35 cellular contexts compared by ENCODE assay signal in genomic region chr15:42150246-42150970, GRCh38. TPM values are rescaled to one million over a fixed set of nuclear protein-coding genes. Genes with fewer than 3 reads are reported as not detected.
DNase-seq lines count a peak whose midpoint lies in the region; ATAC-seq and TF ChIP-seq lines count a peak whose summit lies in the region.
"Had no signal": no experiment of that assay in that cellular context is flagged by ENCODE, and none has a peak within 500 bp of the region (broad histone marks: within the 10 kb centered on the region; RNA-seq: fewer than 3 reads in every experiment).

No MANE protein-coding gene starts in this region.

- H3K27ac ChIP-seq in left lung (no peak overlapping the region), suprapubic skin (no peak overlapping the region)
- H3K27ac ChIP-seq: A549, heart left ventricle, PC-9, prostate gland, thoracic aorta, vagina, WERI-Rb-1 had no signal

- TF ChIP-seq CTCF in left lung (IDR thresholded peaks at IDR 0.05) (no peak), suprapubic skin (IDR thresholded peaks at IDR 0.05) (no peak)

- H3K27me3 Mint-ChIP-seq in activated naive CD4-positive, alpha-beta T cell treated with anti-CD3 and anti-CD28 coated beads, Interleukin-2, amount 10 ng/mL, durations not matched to agents 7 days and 5 days, result peaks cover 2% of the 10 kb centered on the region
- H3K27me3 Mint-ChIP-seq in activated naive CD4-positive, alpha-beta T cell treated with anti-CD3 and anti-CD28 coated beads for 36 hours (ENCODE audit: low read depth), result no peaks in the 10 kb centered on the region
- H3K27me3 Mint-ChIP-seq: B cell had no signal

- TF ChIP-seq POLR2A in suprapubic skin (IDR thresholded peaks at IDR 0.05), result no peak

- no peaks in the 10 kb centered on the region for H3K36me3 Mint-ChIP-seq in activated naive CD4-positive, alpha-beta T cell treated with anti-CD3 and anti-CD28 coated beads, Interleukin-2, amount 10 ng/mL, durations not matched to agents 7 days and 5 days
- no peaks in the 10 kb centered on the region for H3K36me3 Mint-ChIP-seq in activated naive CD4-positive, alpha-beta T cell treated with anti-CD3 and anti-CD28 coated beads for 36 hours (ENCODE audit: low read depth)
- H3K36me3 Mint-ChIP-seq: memory B cell had no signal

- H3K4me1 ChIP-seq in left lung, result peaks cover 4 to 7% of the 10 kb centered on the region in 2 donors
- H3K4me1 ChIP-seq in suprapubic skin, result peaks cover 49% of the 10 kb centered on the region
- H3K4me1 ChIP-seq: A549, HAP-1 had no signal

- ATAC-seq in left lung, result peak; percentile 2
- ATAC-seq: heart left ventricle had no signal

- H3K36me3 ChIP-seq in left lung (no peaks in the 10 kb centered on the region), suprapubic skin (no peaks in the 10 kb centered on the region)
- H3K36me3 ChIP-seq: HAP-1, heart left ventricle, prostate gland, thoracic aorta, vagina, WERI-Rb-1 had no signal

- H3K4me3 ChIP-seq in left lung (no peak overlapping the region), suprapubic skin (no peak overlapping the region)
- H3K4me3 ChIP-seq: A549, HAP-1, heart left ventricle, PC-9, prostate gland, thoracic aorta, vagina had no signal

- DNase-seq in activated naive CD4-positive, alpha-beta T cell treated with anti-CD3 and anti-CD28 coated beads, Interleukin-2, amount 10 ng/mL, durations not matched to agents 7 days and 5 days, result peak; percentile 3
- no peak for DNase-seq in activated naive CD4-positive, alpha-beta T cell treated with anti-CD3 and anti-CD28 coated beads for 36 hours
- DNase-seq in NCI-H69 (lab: John Stamatoyannopoulos, UW), result peak; percentile 32
- DNase-seq in left lung, result no peak
- DNase-seq in suprapubic skin (ENCODE audit: low spot score in 2 of 2), result peak; percentile 44 to 66
- DNase-seq in cerebellar cortex (ENCODE audit: low spot score), result no peak
- no peak for DNase-seq in COR-L47 (lab: John Stamatoyannopoulos, UW)
- no peak for DNase-seq in CD1c-positive myeloid dendritic cell (ENCODE audit: extremely low spot score)
- DNase-seq: activated CD4-positive, alpha-beta T cell treated with anti-CD3 and anti-CD28 coated beads for 48 hours; activated CD8-positive, alpha-beta memory T cell treated with anti-CD3 and anti-CD28 coated beads for 24 hours; activated gamma-delta T cell; DMS53; effector CD8-positive, alpha-beta T cell; GDM1; heart left ventricle; KG1; MM.1S; NCI-H1436; NCI-H510A treated with DMSO at 0.1 percent for 48 hours; NK-92 treated with Interleukin-12 subunit alpha and Interleukin-12 subunit beta, amount 100 ng/mL, for 24 hours; PC-9; SIG-M5; stimulated activated CD4-positive, alpha-beta T cell treated with anti-CD3 and anti-CD28 coated beads, Interleukin-15, amount 100 ng/mL, for 24 hours; stimulated activated naive CD4-positive, alpha-beta T cell; T1000; WERI-Rb-1 had no signal

- no peak for TF ChIP-seq EP300 in suprapubic skin (IDR thresholded peaks at IDR 0.05)

- H3K4me1 Mint-ChIP-seq in activated naive CD4-positive, alpha-beta T cell treated with anti-CD3 and anti-CD28 coated beads, Interleukin-2, amount 10 ng/mL, durations not matched to agents 7 days and 5 days, result no peaks in the 10 kb centered on the region
- no peaks in the 10 kb centered on the region for H3K4me1 Mint-ChIP-seq in activated naive CD4-positive, alpha-beta T cell treated with anti-CD3 and anti-CD28 coated beads for 36 hours (ENCODE audit: low read depth)
- H3K4me1 Mint-ChIP-seq: B cell, memory B cell had no signal

- no peaks in the 10 kb centered on the region for H3K9me3 ChIP-seq in left lung
- H3K9me3 ChIP-seq in suprapubic skin, result no peaks in the 10 kb centered on the region
- H3K9me3 ChIP-seq: A549, HAP-1, heart left ventricle, prostate gland, thoracic aorta, vagina had no signal

- H3K27me3 ChIP-seq in left lung, result no peaks in the 10 kb centered on the region
- no peaks in the 10 kb centered on the region for H3K27me3 ChIP-seq in suprapubic skin
- H3K27me3 ChIP-seq: heart left ventricle, vagina had no signal

- H3K9me3 Mint-ChIP-seq in activated naive CD4-positive, alpha-beta T cell treated with anti-CD3 and anti-CD28 coated beads, Interleukin-2, amount 10 ng/mL, durations not matched to agents 7 days and 5 days, result no peaks in the 10 kb centered on the region
- H3K9me3 Mint-ChIP-seq in activated naive CD4-positive, alpha-beta T cell treated with anti-CD3 and anti-CD28 coated beads for 36 hours, result no peaks in the 10 kb centered on the region
- H3K9me3 Mint-ChIP-seq: memory B cell had no signal

- WGBS in suprapubic skin, result 54% methylated on average over 8 of the region's 15 CpGs

- H3K27ac Mint-ChIP-seq in activated naive CD4-positive, alpha-beta T cell treated with anti-CD3 and anti-CD28 coated beads, Interleukin-2, amount 10 ng/mL, durations not matched to agents 7 days and 5 days, result no peak overlapping the region
- no peak overlapping the region for H3K27ac Mint-ChIP-seq in activated naive CD4-positive, alpha-beta T cell treated with anti-CD3 and anti-CD28 coated beads for 36 hours
- H3K27ac Mint-ChIP-seq: B cell, memory B cell had no signal

- intact Hi-C loops in activated naive CD4-positive, alpha-beta T cell treated with anti-CD3 and anti-CD28 coated beads for 36 hours (cut with micrococcal nuclease), result no loop called here
- intact Hi-C loops in left lung (cut with DNase I), result no loop called here

- no peak overlapping the region for H3K4me3 Mint-ChIP-seq in activated naive CD4-positive, alpha-beta T cell treated with anti-CD3 and anti-CD28 coated beads, Interleukin-2, amount 10 ng/mL, durations not matched to agents 7 days and 5 days
- H3K4me3 Mint-ChIP-seq in activated naive CD4-positive, alpha-beta T cell treated with anti-CD3 and anti-CD28 coated beads for 36 hours, result no peak overlapping the region
- H3K4me3 Mint-ChIP-seq: B cell, memory B cell had no signal

- CTCF ChIA-PET in activated naive CD4-positive, alpha-beta T cell treated with anti-CD3 and anti-CD28 coated beads, Interleukin-2, amount 10 ng/mL, durations not matched to agents 7 days and 5 days (lab: Charles Lee), result interaction anchor here (0.6 kb wide), 1 partner anchor 11 kb away, joined by 3 read pairs; no protein-coding TSS in a partner anchor
- CTCF ChIA-PET in activated naive CD4-positive, alpha-beta T cell treated with anti-CD3 and anti-CD28 coated beads for 36 hours (lab: Charles Lee), result no interaction called here

RNA-seq across cellular contexts. Expression of gene PLA2G4F, which starts 6.0 kb away (rescaled TPM):
- total RNA-seq in activated naive CD4-positive, alpha-beta T cell treated with anti-CD3 and anti-CD28 coated beads for 36 hours, result not detected
- 100 to 1,000 TPM in 1 of 2 donors, 10 to 100 TPM in 1; 63.2 to 100 TPM for total RNA-seq in left lung
- total RNA-seq in suprapubic skin, result 100 to 1,000 TPM; 209 to 311 (median 246) TPM
- total RNA-seq: B cell, chondrocyte had no signal

RNA-seq across cellular contexts. Expression of gene PLA2G4D, which starts 56.0 kb away (rescaled TPM):
- total RNA-seq in activated naive CD4-positive, alpha-beta T cell treated with anti-CD3 and anti-CD28 coated beads for 36 hours, result not detected
- total RNA-seq in left lung (under 1 TPM; 0.08 to 0.15 TPM), suprapubic skin (10 to 100 TPM; 15.0 to 29.6 (median 24.4) TPM)
- total RNA-seq: B cell, chondrocyte, epithelial cell of proximal tubule, heart left ventricle, thoracic aorta had no signal

RNA-seq across cellular contexts. Expression of gene VPS39, which starts 57.7 kb away (rescaled TPM):
- total RNA-seq in activated naive CD4-positive, alpha-beta T cell treated with anti-CD3 and anti-CD28 coated beads for 36 hours, result 10 to 100 TPM; 58.9 to 60.7 TPM
- total RNA-seq in left lung (10 to 100 TPM; 57.8 to 65.6 TPM), suprapubic skin (100 to 1,000 TPM in 1 of 4 donors, 10 to 100 TPM in 3; 44.9 to 158 (median 74.4) TPM)

Comparison
In these comparisons a context has a peak if more than half of its experiments do, and no peak if none do; other contexts are left out.
1. DNase-seq: peak in activated naive CD4-positive, alpha-beta T cell treated with anti-CD3 and anti-CD28 coated beads, Interleukin-2, amount 10 ng/mL, durations not matched to agents 7 days and 5 days (single experiment), NCI-H69 (single experiment) and suprapubic skin (2 of 2); none in activated naive CD4-positive, alpha-beta T cell treated with anti-CD3 and anti-CD28 coated beads for 36 hours (single experiment), left lung (0 of 2), cerebellar cortex (single experiment), COR-L47 (single experiment) and CD1c-positive myeloid dendritic cell (single experiment).
2. RNA of gene PLA2G4F, which starts 6.0 kb away (total RNA-seq): 209 to 311 TPM in suprapubic skin and 63.2 to 100 TPM in left lung; not detected in activated naive CD4-positive, alpha-beta T cell treated with anti-CD3 and anti-CD28 coated beads for 36 hours; every median in the first group is over 10 times any median in the second.
3. RNA of gene PLA2G4D, which starts 56.0 kb away (total RNA-seq): 15.0 to 29.6 TPM in suprapubic skin; not detected in activated naive CD4-positive, alpha-beta T cell treated with anti-CD3 and anti-CD28 coated beads for 36 hours and 0.08 to 0.15 TPM in left lung; every median in the first group is over 10 times any median in the second.